9 cellular contexts compared by ENCODE assay signal in genomic region chr17:7634384-7634783, GRCh38. TPM values are rescaled to one million over a fixed set of nuclear protein-coding genes. Genes with fewer than 3 reads are reported as not detected.
DNase-seq lines count a peak whose midpoint lies in the region; ATAC-seq, FAIRE-seq and TF ChIP-seq lines count a peak whose summit lies in the region.
"Had no signal": no experiment of that assay in that cellular context is flagged by ENCODE, and none has a peak within 500 bp of the region (broad histone marks: within the 10 kb centered on the region; RNA-seq: fewer than 3 reads in every experiment).

No MANE protein-coding gene starts in this region.

- H3K4me1 Mint-ChIP-seq in astrocyte (ENCODE audit: low read depth, unreplicated experiment) = no peaks in the 10 kb centered on the region

- no peak overlapping the region for H3K27ac ChIP-seq in astrocyte (ENCODE audit: low read depth, low read length)
- H3K27ac ChIP-seq in HepG2 (ENCODE audit: extremely low read length, insufficient read depth, low read length) = no peak overlapping the region
- no peak overlapping the region for H3K27ac ChIP-seq in stomach
- H3K27ac ChIP-seq: KMS-11 had no signal

- FAIRE-seq in astrocyte (lab: Jason Lieb, UNC) = no peak
- FAIRE-seq in HepG2 (lab: Jason Lieb, UNC) = no peak

- no peaks in the 10 kb centered on the region for H3K36me3 ChIP-seq in astrocyte (ENCODE audit: insufficient read depth, low read length)
- H3K36me3 ChIP-seq in HepG2 (replicated peaks in 1 of 2; ENCODE audit: control insufficient read depth in 1 of 2, insufficient read depth in 2 of 2, low read length in 2 of 2) = no peaks in the 10 kb centered on the region
- H3K36me3 ChIP-seq in stomach = no peaks in the 10 kb centered on the region

- BruUV-seq in HepG2 (replicated peaks; lab: Mats Ljungman, UMichigan) = no TSS peak

- H3K9me3 ChIP-seq in astrocyte (ENCODE audit: insufficient read depth, low read depth, low read length) = no peaks in the 10 kb centered on the region
- H3K9me3 ChIP-seq in HepG2 (ENCODE audit: low read length) = no peaks in the 10 kb centered on the region
- H3K9me3 ChIP-seq in stomach = no peaks in the 10 kb centered on the region

- in situ Hi-C loops in KBM-7 (cut with MboI; ENCODE audit: low pct_unique_long_range_greater_than_20kb, low sequenced_read_pairs) (no loop called here), HepG2 (cut with HindIII; ENCODE audit: extremely low pct_ligation_motif_present, low pct_unique_long_range_greater_than_20kb) (loop anchor here (5.0 kb wide), 2 partner anchors 53 to 83 kb away; partner anchors contain the start of genes DNAH2, TP53 and WRAP53)

- peaks cover 9% of the 10 kb centered on the region for H3K27me3 Mint-ChIP-seq in astrocyte (ENCODE audit: low read depth, unreplicated experiment)

- no peak overlapping the region for H3K27ac Mint-ChIP-seq in astrocyte (ENCODE audit: unreplicated experiment)

- POLR2A ChIA-PET in HepG2 (lab: Yijun Ruan, JAX) = interaction anchor here (1.4 kb wide), 1 partner anchor 53 kb away, joined by 3 read pairs; the partner anchor contains the start of gene TP53

- H3K27me3 ChIP-seq in astrocyte (ENCODE audit: insufficient read depth, low read length) (no peaks in the 10 kb centered on the region), HepG2 (ENCODE audit: control insufficient read depth in 1 of 2, insufficient read depth in 2 of 2, low read length in 2 of 2) (no peaks in the 10 kb centered on the region; a peak in 1 of 5 replicates), stomach (no peaks in the 10 kb centered on the region)

- H3K9me3 Mint-ChIP-seq in astrocyte (ENCODE audit: unreplicated experiment) = no peaks in the 10 kb centered on the region

- WGBS in HepG2 (ENCODE audit: low lambda C conversion rate) = 56% methylated on average over 5 of the region's 5 CpGs
- 26 to 33% (median 29%) methylated on average over 5 of the region's 5 CpGs for WGBS in stomach, 5 donors

- no peaks in the 10 kb centered on the region for H3K4me1 ChIP-seq in astrocyte (ENCODE audit: insufficient read depth, low read length)
- peaks cover 42% of the 10 kb centered on the region for H3K4me1 ChIP-seq in HepG2 (ENCODE audit: insufficient read depth, low read length)
- H3K4me1 ChIP-seq in stomach = no peaks in the 10 kb centered on the region

- H3K79me2 ChIP-seq in astrocyte (ENCODE audit: insufficient read depth, low read length) = no peaks in the 10 kb centered on the region
- H3K79me2 ChIP-seq in HepG2 (ENCODE audit: insufficient read depth, low read length) = no peaks in the 10 kb centered on the region

- H2AFZ ChIP-seq in astrocyte (ENCODE audit: low read depth, low read length) (peak overlapping the region; percentile 5), HepG2 (ENCODE audit: low read length) (no peak overlapping the region)

- intact Hi-C loops in HepG2 (cut with micrococcal nuclease; ENCODE audit: unreplicated experiment) (loop anchor here (5.0 kb wide), 2 partner anchors 38 to 53 kb away; partner anchors contain the start of genes TP53 and WRAP53), stomach (cut with DNase I; ENCODE audit: low total_unique reads) (loop anchor here (10.0 kb wide), 1 partner anchor 50 kb away; the partner anchor contains the start of genes TP53 and WRAP53)

- no peak for TF ChIP-seq POLR2A in HepG2 (IDR thresholded peaks at IDR 0.05; ENCODE audit: insufficient read depth in 1 of 2, low read depth in 2 of 2, low read length in 2 of 2)
- TF ChIP-seq POLR2A in stomach (IDR thresholded peaks at IDR 0.05) = no peak

- TF ChIP-seq EP300 in HepG2 (IDR thresholded peaks at IDR 0.05; ENCODE audit: low read depth in 2 of 2, low read length in 2 of 2) (no peak), HepG2 (CRISPR knock-in tag; IDR thresholded peaks at IDR 0.05; ENCODE audit: borderline replicate concordance) (no peak), stomach (IDR thresholded peaks at IDR 0.05) (no peak)

- no peak overlapping the region for H3K4me3 ChIP-seq in astrocyte (ENCODE audit: insufficient read depth, low read depth, low read length)
- no peak overlapping the region for H3K4me3 ChIP-seq in HepG2 (replicated peaks in 1 of 3; ENCODE audit: insufficient read depth in 1 of 3, low read depth in 2 of 3, low read length in 3 of 3)
- H3K4me3 ChIP-seq in stomach = no peak overlapping the region

- no peaks in the 10 kb centered on the region for H3K36me3 Mint-ChIP-seq in astrocyte (ENCODE audit: low read depth, unreplicated experiment)

- peak overlapping the region; percentile 3 for H3K4me2 ChIP-seq in astrocyte (ENCODE audit: low read length)
- no peak overlapping the region for H3K4me2 ChIP-seq in HepG2 (ENCODE audit: low read depth, low read length)
- H3K4me2 ChIP-seq: KMS-11 had no signal

- peak; percentile 60 for TF ChIP-seq RAD21 in HepG2 (CRISPR knock-in tag; IDR thresholded peaks at IDR 0.05)

- ATAC-seq in HepG2 = peak; percentile 17
- no peak for ATAC-seq in activated CD4-positive, CD25-positive, alpha-beta regulatory T cell treated with anti-CD3 and anti-CD28 coated beads, Interleukin-2, amount 50 U/mL, for 24 hours

- no peak overlapping the region for H3K9ac ChIP-seq in astrocyte (ENCODE audit: low read length)
- H3K9ac ChIP-seq in HepG2 (ENCODE audit: insufficient read depth, low read depth, low read length) = no peak overlapping the region
- H3K9ac ChIP-seq: KMS-11 had no signal

- H3K4me3 Mint-ChIP-seq in astrocyte (ENCODE audit: unreplicated experiment) = no peak overlapping the region

- DNase-seq in DMS53 (lab: John Stamatoyannopoulos, UW) (peak; percentile 77), KBM-7 (peak; percentile 63), astrocyte (ENCODE audit: low read depth) (no peak), HepG2 (ENCODE audit: low spot score) (no peak), SKM-1 (lab: John Stamatoyannopoulos, UW; ENCODE audit: unreplicated experiment) (no peak), stomach (no peak), NCI-H2107 treated with DMSO at 0.1 percent for 48 hours (lab: John Stamatoyannopoulos, UW; ENCODE audit: unreplicated experiment) (no peak)

- CTCF ChIA-PET in HepG2 (lab: Yijun Ruan, JAX; ENCODE audit: low intra/inter-chr PET ratio, low total read pairs) = interaction anchor here (0.5 to 2.5 kb wide), 3 partner anchors 32 to 53 kb away, joined by 3 to 12 read pairs (median 10); partner anchors contain the start of genes TP53 and WRAP53

- peak; percentile 49 for TF ChIP-seq CTCF in astrocyte (IDR thresholded peaks at IDR 0.05; ENCODE audit: insufficient read depth, low read depth, low read length)
- TF ChIP-seq CTCF in HepG2 (CRISPR knock-in tag; IDR thresholded peaks at IDR 0.05) = peak; percentile 83
- peak in 1 of 7 experiments; percentile 24 for TF ChIP-seq CTCF in stomach (IDR thresholded peaks at IDR 0.05)

- H4K20me1 ChIP-seq in astrocyte (ENCODE audit: insufficient read depth, low read length) = no peaks in the 10 kb centered on the region
- no peaks in the 10 kb centered on the region for H4K20me1 ChIP-seq in HepG2 (ENCODE audit: insufficient read depth, low read length)

RNA-seq across cellular contexts. Expression of gene SHBG, which starts 4.4 kb away (rescaled TPM):
- total RNA-seq in astrocyte = 0.79 and 1.4 TPM in 2 replicates
- 1.6 and 4.0 TPM in 2 replicates for total RNA-seq in HepG2 (2016; rRNA removed; fragmentation: Illumina TruSeq; extraction: Trizol)
- total RNA-seq in HepG2 (2016; cell fraction: cytosol; rRNA removed; fragmentation: Illumina TruSeq; extraction: Trizol; ENCODE audit: low read depth) = 0.88 and 1.1 TPM in 2 replicates
- 2.0 and 4.4 TPM in 2 replicates for total RNA-seq in HepG2 (2016; cell fraction: insoluble cytoplasmic fraction; rRNA removed; fragmentation: Illumina TruSeq; extraction: Trizol)
- total RNA-seq in HepG2 (2016; cell fraction: membrane; rRNA removed; fragmentation: Illumina TruSeq; extraction: Trizol) = 0.96 and 1.0 TPM in 2 replicates
- total RNA-seq in HepG2 (2016; cell fraction: nucleus; rRNA removed; fragmentation: Illumina TruSeq; extraction: Trizol) = 4.2 and 4.7 TPM in 2 replicates
- 6.1 and 10.2 TPM in 2 replicates for polyA plus RNA-seq in HepG2 (2011; rRNA removed)
- 3.2 and 4.3 TPM in 2 replicates for polyA plus RNA-seq in HepG2 (2011; cell fraction: cytosol; rRNA removed)
- 7.7 and 13.5 TPM in 2 replicates for polyA plus RNA-seq in HepG2 (2011; cell fraction: nucleus; rRNA removed)
- polyA plus RNA-seq in HepG2 (2012) = 5.5 TPM in 2 replicates
- polyA plus RNA-seq in HepG2 (2016; cell fraction: cytosol; fragmentation: Illumina TruSeq; extraction: Trizol; ENCODE audit: low read depth) = 1.1 and 2.0 TPM in 2 replicates
- 2.5 and 2.9 TPM in 2 replicates for polyA plus RNA-seq in HepG2 (2016; cell fraction: insoluble cytoplasmic fraction; fragmentation: Illumina TruSeq; extraction: Trizol; ENCODE audit: low read depth)
- 1.4 TPM in 2 replicates for polyA plus RNA-seq in HepG2 (2016; cell fraction: membrane; fragmentation: Illumina TruSeq; extraction: Trizol; ENCODE audit: low read depth)
- polyA plus RNA-seq in HepG2 (2016; cell fraction: nucleus; fragmentation: Illumina TruSeq; extraction: Trizol; ENCODE audit: insufficient read depth, low read depth) = 5.6 and 8.1 TPM in 2 replicates
- 1.0 and 5.0 TPM in 2 replicates for polyA minus RNA-seq in HepG2 (2011; rRNA and poly(A)+ RNA removed; ENCODE audit: low replicate concordance)
- 1.6 and 1.7 TPM in 2 replicates for polyA minus RNA-seq in HepG2 (2011; cell fraction: cytosol; rRNA and poly(A)+ RNA removed)
- 2.8 and 5.1 TPM in 2 replicates for polyA minus RNA-seq in HepG2 (2011; cell fraction: nucleus; rRNA and poly(A)+ RNA removed)
- 1 to 10 TPM in 1 of 5 donors, not detected in 4; 1.2 TPM for total RNA-seq in stomach
- under 1 TPM in 2 of 3 donors, not detected in 1; 0.20 to 0.37 TPM for polyA plus RNA-seq in stomach

RNA-seq across cellular contexts. Expression of gene SAT2, which starts 6.8 kb away (rescaled TPM):
- total RNA-seq in astrocyte = 47.2 and 49.8 TPM in 2 replicates
- 83.1 and 93.7 TPM in 2 replicates for total RNA-seq in HepG2 (2016; rRNA removed; fragmentation: Illumina TruSeq; extraction: Trizol)
- 40.6 and 43.0 TPM in 2 replicates for total RNA-seq in HepG2 (2016; cell fraction: cytosol; rRNA removed; fragmentation: Illumina TruSeq; extraction: Trizol; ENCODE audit: low read depth)
- 80.1 and 101 TPM in 2 replicates for total RNA-seq in HepG2 (2016; cell fraction: insoluble cytoplasmic fraction; rRNA removed; fragmentation: Illumina TruSeq; extraction: Trizol)
- 63.2 and 65.7 TPM in 2 replicates for total RNA-seq in HepG2 (2016; cell fraction: membrane; rRNA removed; fragmentation: Illumina TruSeq; extraction: Trizol)
- total RNA-seq in HepG2 (2016; cell fraction: nucleus; rRNA removed; fragmentation: Illumina TruSeq; extraction: Trizol) = 86.9 and 89.2 TPM in 2 replicates
- 35.7 and 37.6 TPM in 2 replicates for polyA plus RNA-seq in HepG2 (2011; rRNA removed)
- polyA plus RNA-seq in HepG2 (2011; cell fraction: cytosol; rRNA removed) = 30.8 and 36.1 TPM in 2 replicates
- polyA plus RNA-seq in HepG2 (2011; cell fraction: nucleus; rRNA removed) = 93.7 and 103 TPM in 2 replicates
- 69.5 and 73.6 TPM in 2 replicates for polyA plus RNA-seq in HepG2 (2012)
- polyA plus RNA-seq in HepG2 (2016; cell fraction: cytosol; fragmentation: Illumina TruSeq; extraction: Trizol; ENCODE audit: low read depth) = 44.9 and 56.1 TPM in 2 replicates
- 101 and 106 TPM in 2 replicates for polyA plus RNA-seq in HepG2 (2016; cell fraction: insoluble cytoplasmic fraction; fragmentation: Illumina TruSeq; extraction: Trizol; ENCODE audit: low read depth)
- 58.6 and 71.0 TPM in 2 replicates for polyA plus RNA-seq in HepG2 (2016; cell fraction: membrane; fragmentation: Illumina TruSeq; extraction: Trizol; ENCODE audit: low read depth)
- 172 and 175 TPM in 2 replicates for polyA plus RNA-seq in HepG2 (2016; cell fraction: nucleus; fragmentation: Illumina TruSeq; extraction: Trizol; ENCODE audit: insufficient read depth, low read depth)
- 4.5 and 8.9 TPM in 2 replicates for polyA minus RNA-seq in HepG2 (2011; rRNA and poly(A)+ RNA removed; ENCODE audit: low replicate concordance)
- polyA minus RNA-seq in HepG2 (2011; cell fraction: cytosol; rRNA and poly(A)+ RNA removed) = 5.8 and 6.5 TPM in 2 replicates
- 12.1 and 13.1 TPM in 2 replicates for polyA minus RNA-seq in HepG2 (2011; cell fraction: nucleus; rRNA and poly(A)+ RNA removed)
- 100 to 1,000 TPM in 2 of 5 donors, 10 to 100 TPM in 3; 11.6 to 235 (median 42.6) TPM for total RNA-seq in stomach
- polyA plus RNA-seq in stomach = 100 to 1,000 TPM; 126 to 209 (median 184) TPM

RNA-seq across cellular contexts. Expression of gene ATP1B2, which starts 16.3 kb away (rescaled TPM):
- total RNA-seq in astrocyte (0.65 and 0.89 TPM in 2 replicates), HepG2 (2016; rRNA removed; fragmentation: Illumina TruSeq; extraction: Trizol) (not detected in 2 replicates), stomach (under 1 TPM in 2 of 5 donors, not detected in 3; 0.45 to 0.55 TPM)
- total RNA-seq in HepG2 (2016; cell fraction: cytosol; rRNA removed; fragmentation: Illumina TruSeq; extraction: Trizol; ENCODE audit: low read depth) = not detected in 2 replicates
- total RNA-seq in HepG2 (2016; cell fraction: insoluble cytoplasmic fraction; rRNA removed; fragmentation: Illumina TruSeq; extraction: Trizol) = not detected in 2 replicates
- not detected in 2 replicates for total RNA-seq in HepG2 (2016; cell fraction: membrane; rRNA removed; fragmentation: Illumina TruSeq; extraction: Trizol)
- total RNA-seq in HepG2 (2016; cell fraction: nucleus; rRNA removed; fragmentation: Illumina TruSeq; extraction: Trizol) = not detected in 2 replicates
- polyA plus RNA-seq in HepG2 (2011; rRNA removed) (0.04 TPM in 1 of 2 replicates, not detected in the other), stomach (under 1 TPM; 0.12 to 0.90 (median 0.76) TPM)
- polyA plus RNA-seq in HepG2 (2011; cell fraction: cytosol; rRNA removed) = 0.03 TPM in 1 of 2 replicates, not detected in the other
- not detected in 2 replicates for polyA plus RNA-seq in HepG2 (2011; cell fraction: nucleus; rRNA removed)
- 0.12 and 0.25 TPM in 2 replicates for polyA plus RNA-seq in HepG2 (2012)
- polyA plus RNA-seq in HepG2 (2016; cell fraction: cytosol; fragmentation: Illumina TruSeq; extraction: Trizol; ENCODE audit: low read depth) = not detected in 2 replicates
- 0.51 TPM in 1 of 2 replicates, not detected in the other for polyA plus RNA-seq in HepG2 (2016; cell fraction: insoluble cytoplasmic fraction; fragmentation: Illumina TruSeq; extraction: Trizol; ENCODE audit: low read depth)
- not detected in 2 replicates for polyA plus RNA-seq in HepG2 (2016; cell fraction: membrane; fragmentation: Illumina TruSeq; extraction: Trizol; ENCODE audit: low read depth)
- polyA plus RNA-seq in HepG2 (2016; cell fraction: nucleus; fragmentation: Illumina TruSeq; extraction: Trizol; ENCODE audit: insufficient read depth, low read depth) = 0.19 TPM in 1 of 2 replicates, not detected in the other
- not detected in 2 replicates for polyA minus RNA-seq in HepG2 (2011; rRNA and poly(A)+ RNA removed; ENCODE audit: low replicate concordance)
- not detected in 2 replicates for polyA minus RNA-seq in HepG2 (2011; cell fraction: cytosol; rRNA and poly(A)+ RNA removed)
- not detected in 2 replicates for polyA minus RNA-seq in HepG2 (2011; cell fraction: nucleus; rRNA and poly(A)+ RNA removed)

RNA-seq across cellular contexts. Expression of gene FXR2, which starts 19.7 kb away (rescaled TPM):
- total RNA-seq in astrocyte = 54.3 and 60.2 TPM in 2 replicates
- total RNA-seq in HepG2 (2016; rRNA removed; fragmentation: Illumina TruSeq; extraction: Trizol) = 13.4 and 24.4 TPM in 2 replicates
- total RNA-seq in HepG2 (2016; cell fraction: cytosol; rRNA removed; fragmentation: Illumina TruSeq; extraction: Trizol; ENCODE audit: low read depth) = 6.3 and 7.1 TPM in 2 replicates
- total RNA-seq in HepG2 (2016; cell fraction: insoluble cytoplasmic fraction; rRNA removed; fragmentation: Illumina TruSeq; extraction: Trizol) = 12.8 and 25.4 TPM in 2 replicates
- 9.9 and 10.9 TPM in 2 replicates for total RNA-seq in HepG2 (2016; cell fraction: membrane; rRNA removed; fragmentation: Illumina TruSeq; extraction: Trizol)
- total RNA-seq in HepG2 (2016; cell fraction: nucleus; rRNA removed; fragmentation: Illumina TruSeq; extraction: Trizol) = 20.2 and 24.7 TPM in 2 replicates
- polyA plus RNA-seq in HepG2 (2011; rRNA removed) = 20.9 and 26.8 TPM in 2 replicates
- polyA plus RNA-seq in HepG2 (2011; cell fraction: cytosol; rRNA removed) = 16.0 and 22.3 TPM in 2 replicates
- 53.5 and 56.2 TPM in 2 replicates for polyA plus RNA-seq in HepG2 (2011; cell fraction: nucleus; rRNA removed)
- 10.9 and 14.6 TPM in 2 replicates for polyA plus RNA-seq in HepG2 (2012)
- 3.1 and 4.5 TPM in 2 replicates for polyA plus RNA-seq in HepG2 (2016; cell fraction: cytosol; fragmentation: Illumina TruSeq; extraction: Trizol; ENCODE audit: low read depth)
- polyA plus RNA-seq in HepG2 (2016; cell fraction: insoluble cytoplasmic fraction; fragmentation: Illumina TruSeq; extraction: Trizol; ENCODE audit: low read depth) = 10.7 and 14.4 TPM in 2 replicates
- 7.1 and 8.8 TPM in 2 replicates for polyA plus RNA-seq in HepG2 (2016; cell fraction: membrane; fragmentation: Illumina TruSeq; extraction: Trizol; ENCODE audit: low read depth)
- 49.5 and 50.2 TPM in 2 replicates for polyA plus RNA-seq in HepG2 (2016; cell fraction: nucleus; fragmentation: Illumina TruSeq; extraction: Trizol; ENCODE audit: insufficient read depth, low read depth)
- 43.6 and 137 TPM in 2 replicates for polyA minus RNA-seq in HepG2 (2011; rRNA and poly(A)+ RNA removed; ENCODE audit: low replicate concordance)
- 10.3 and 12.8 TPM in 2 replicates for polyA minus RNA-seq in HepG2 (2011; cell fraction: cytosol; rRNA and poly(A)+ RNA removed)
- 14.9 and 15.8 TPM in 2 replicates for polyA minus RNA-seq in HepG2 (2011; cell fraction: nucleus; rRNA and poly(A)+ RNA removed)
- 10 to 100 TPM; 11.0 to 33.3 (median 23.3) TPM for total RNA-seq in stomach
- polyA plus RNA-seq in stomach = 10 to 100 TPM; 22.7 to 28.5 (median 23.2) TPM

RNA-seq across cellular contexts. Expression of gene SOX15, which starts 44.5 kb away (rescaled TPM):
- total RNA-seq in astrocyte = 1.7 and 4.0 TPM in 2 replicates
- total RNA-seq in HepG2 (2016; rRNA removed; fragmentation: Illumina TruSeq; extraction: Trizol) = 0.18 TPM in 1 of 2 replicates, not detected in the other
- total RNA-seq in HepG2 (2016; cell fraction: cytosol; rRNA removed; fragmentation: Illumina TruSeq; extraction: Trizol; ENCODE audit: low read depth) = not detected in 2 replicates
- total RNA-seq in HepG2 (2016; cell fraction: insoluble cytoplasmic fraction; rRNA removed; fragmentation: Illumina TruSeq; extraction: Trizol) = 0.22 TPM in 1 of 2 replicates, not detected in the other
- total RNA-seq in HepG2 (2016; cell fraction: membrane; rRNA removed; fragmentation: Illumina TruSeq; extraction: Trizol) = not detected in 2 replicates
- 0.37 TPM in 1 of 2 replicates, not detected in the other for total RNA-seq in HepG2 (2016; cell fraction: nucleus; rRNA removed; fragmentation: Illumina TruSeq; extraction: Trizol)
- 0.07 and 0.17 TPM in 2 replicates for polyA plus RNA-seq in HepG2 (2011; rRNA removed)
- 0.04 TPM in 1 of 2 replicates, not detected in the other for polyA plus RNA-seq in HepG2 (2011; cell fraction: cytosol; rRNA removed)
- polyA plus RNA-seq in HepG2 (2011; cell fraction: nucleus; rRNA removed) = 0.54 and 0.63 TPM in 2 replicates
- polyA plus RNA-seq in HepG2 (2012) = 0.44 and 0.63 TPM in 2 replicates
- 0.17 TPM in 1 of 2 replicates, not detected in the other for polyA plus RNA-seq in HepG2 (2016; cell fraction: cytosol; fragmentation: Illumina TruSeq; extraction: Trizol; ENCODE audit: low read depth)
- polyA plus RNA-seq in HepG2 (2016; cell fraction: insoluble cytoplasmic fraction; fragmentation: Illumina TruSeq; extraction: Trizol; ENCODE audit: low read depth) = not detected in 2 replicates
- polyA plus RNA-seq in HepG2 (2016; cell fraction: membrane; fragmentation: Illumina TruSeq; extraction: Trizol; ENCODE audit: low read depth) = not detected in 2 replicates
- 0.68 and 1.3 TPM in 2 replicates for polyA plus RNA-seq in HepG2 (2016; cell fraction: nucleus; fragmentation: Illumina TruSeq; extraction: Trizol; ENCODE audit: insufficient read depth, low read depth)
- polyA minus RNA-seq in HepG2 (2011; rRNA and poly(A)+ RNA removed; ENCODE audit: low replicate concordance) = 0.44 TPM in 1 of 2 replicates, not detected in the other
- not detected in 2 replicates for polyA minus RNA-seq in HepG2 (2011; cell fraction: cytosol; rRNA and poly(A)+ RNA removed)
- 0.62 TPM in 1 of 2 replicates, not detected in the other for polyA minus RNA-seq in HepG2 (2011; cell fraction: nucleus; rRNA and poly(A)+ RNA removed)
- total RNA-seq in stomach = 1 to 10 TPM in 1 of 5 donors, not detected in 4; 1.7 TPM
- 10 to 100 TPM in 1 of 3 donors, under 1 TPM in 2; 0.76 to 48.1 (median 0.81) TPM for polyA plus RNA-seq in stomach

Comparison
In these comparisons a context has a peak if more than half of its experiments do, and no peak if none do; other contexts are left out.
1. DNase-seq: peak in DMS53 (single experiment) and KBM-7 (single experiment); none in astrocyte (single experiment), HepG2 (single experiment), SKM-1 (single experiment), stomach (single experiment) and NCI-H2107 treated with DMSO at 0.1 percent for 48 hours (single experiment).